Comparison of ENCODE assay signal across 35 cellular contexts in the genomic region with DNA sequence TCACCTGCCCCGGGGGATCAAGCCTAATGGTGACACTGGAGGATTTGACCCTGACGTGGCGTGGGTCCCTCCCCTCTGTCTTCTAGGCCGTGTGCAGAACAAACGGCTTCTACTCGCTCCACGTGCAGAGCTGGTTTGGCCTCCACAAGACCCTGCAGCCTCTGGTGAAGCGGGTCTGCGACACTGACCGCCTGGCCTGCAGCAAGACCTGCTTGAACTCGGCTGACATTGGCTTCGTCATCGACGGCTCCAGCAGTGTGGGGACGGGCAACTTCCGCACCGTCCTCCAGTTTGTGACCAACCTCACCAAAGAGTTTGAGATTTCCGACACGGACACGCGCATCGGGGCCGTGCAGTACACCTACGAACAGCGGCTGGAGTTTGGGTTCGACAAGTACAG.
"Had no signal": no experiment of that assay in that cellular context is flagged by ENCODE, and none has a peak within 500 bp of the region (broad histone marks: within the 10 kb centered on the region; RNA-seq: fewer than 3 reads in every experiment).

No MANE protein-coding gene starts in this region.

- H3K36me3 ChIP-seq: adrenal gland, breast epithelium, Peyer's patch had no signal

- H3K4me3 ChIP-seq: adrenal gland, body of pancreas, breast epithelium, Peyer's patch had no signal

- DNase-seq: activated B cell treated with CpG ODN at 0.5 μM for 24 hours; activated CD4-positive, alpha-beta memory T cell treated with anti-CD3 and anti-CD28 coated beads for 36 hours; activated CD4-positive, alpha-beta T cell treated with anti-CD3 and anti-CD28 coated beads for 4 hours; activated CD4-positive, alpha-beta T cell treated with anti-CD3 and anti-CD28 coated beads, Interleukin-2, amount 50 U/mL, for 1 hour; activated CD4-positive, CD25-positive, alpha-beta regulatory T cell treated with anti-CD3 and anti-CD28 coated beads, Interleukin-2, amount 50 U/mL, for 72 hours; activated CD8-positive, alpha-beta memory T cell treated with anti-CD3 and anti-CD28 coated beads, Interleukin-2, amount 50 U/mL, for 4 hours; activated gamma-delta T cell treated with Interleukin-2 at 50 U/mL for 16 hours; activated naive CD4-positive, alpha-beta T cell treated with anti-CD3 and anti-CD28 coated beads for 36 hours; activated T-cell treated with anti-CD3 and anti-CD28 coated beads for 4 hours; activated T-cell treated with anti-CD3 and anti-CD28 coated beads, Interleukin-2, amount 50 U/mL, for 4 hours; adrenal gland; body of pancreas; MM.1S; MV-4-11; NCI-H1092; NCI-H1436 treated with DMSO at 0.1 percent for 48 hours; NCI-H1694 treated with DMSO at 0.1 percent for 48 hours; NCI-H2029; NCI-H345; NCI-H526; NCI-H748 treated with DMSO at 0.1 percent for 48 hours; NK-92 treated with Interleukin-12 subunit alpha and Interleukin-12 subunit beta, amount 100 ng/mL, for 24 hours; PC-3; Peyer's patch; SIG-M5; T-cell; T-helper 17 cell had no signal

- H3K27ac Mint-ChIP-seq: activated B cell treated with CpG ODN at 0.5 μM for 24 hours; activated CD4-positive, alpha-beta memory T cell treated with anti-CD3 and anti-CD28 coated beads for 36 hours; activated naive CD4-positive, alpha-beta T cell treated with anti-CD3 and anti-CD28 coated beads for 36 hours; activated naive CD4-positive, alpha-beta T cell treated with anti-CD3 and anti-CD28 coated beads, Interleukin-2, amount 50 U/mL, for 72 hours; activated T-helper 1 cell treated with anti-CD3 and anti-CD28 coated beads, Interleukin-12 subunit alpha, Interleukin-12 subunit beta, Interleukin-2, Interleukin-4 antibody, amounts not matched to agents 30 ng/mL and 10 ng/mL and 1 ng/mL, durations not matched to agents 14 hours and 24 hours and 36 hours; T-cell; T-helper 17 cell had no signal

- H3K9ac ChIP-seq: KMS-11 had no signal

- H3K9me3 ChIP-seq: adrenal gland, body of pancreas, breast epithelium, Peyer's patch had no signal

- H3K4me2 ChIP-seq: KMS-11 had no signal

- H3K27me3 ChIP-seq: adrenal gland, body of pancreas, breast epithelium, Peyer's patch had no signal

- H3K4me3 Mint-ChIP-seq: activated B cell treated with CpG ODN at 0.5 μM for 24 hours; activated CD4-positive, alpha-beta memory T cell treated with anti-CD3 and anti-CD28 coated beads for 36 hours; activated naive CD4-positive, alpha-beta T cell treated with anti-CD3 and anti-CD28 coated beads for 36 hours; activated T-cell treated with anti-CD3 and anti-CD28 coated beads, Interleukin-2, amount 50 U/mL, for 4 hours; activated T-helper 1 cell treated with anti-CD3 and anti-CD28 coated beads, Interleukin-12 subunit alpha, Interleukin-12 subunit beta, Interleukin-2, Interleukin-4 antibody, amounts not matched to agents 30 ng/mL and 10 ng/mL and 1 ng/mL, durations not matched to agents 14 hours and 24 hours and 36 hours; T-cell; T-helper 17 cell had no signal

- H3K9me3 Mint-ChIP-seq: activated B cell treated with CpG ODN at 0.5 μM for 24 hours; activated CD4-positive, alpha-beta memory T cell treated with anti-CD3 and anti-CD28 coated beads for 36 hours; activated naive CD4-positive, alpha-beta T cell treated with anti-CD3 and anti-CD28 coated beads for 36 hours; activated naive CD4-positive, alpha-beta T cell treated with anti-CD3 and anti-CD28 coated beads, Interleukin-2, amount 50 U/mL, for 72 hours; activated T-cell treated with anti-CD3 and anti-CD28 coated beads, Interleukin-2, amount 50 U/mL, for 4 hours; activated T-helper 1 cell treated with anti-CD3 and anti-CD28 coated beads, Interleukin-12 subunit alpha, Interleukin-12 subunit beta, Interleukin-2, Interleukin-4 antibody, amounts not matched to agents 30 ng/mL and 10 ng/mL and 1 ng/mL, durations not matched to agents 14 hours and 24 hours and 36 hours had no signal

- ATAC-seq: activated naive CD4-positive, alpha-beta T cell treated with anti-CD3 and anti-CD28 coated beads, Interleukin-2, amount 50 U/mL, for 72 hours; activated T-cell treated with anti-CD3 and anti-CD28 coated beads, Interleukin-2, amount 50 U/mL, for 4 hours; body of pancreas; PC-3; Right ventricle myocardium inferior; SK-N-SH treated with all-trans-retinoic acid at 6 μM for 48 hours; T-cell; T-helper 17 cell had no signal

- H3K27ac ChIP-seq: adrenal gland, body of pancreas, KMS-11, RWPE1, VCaP had no signal

- H3K36me3 Mint-ChIP-seq: activated CD4-positive, alpha-beta memory T cell treated with anti-CD3 and anti-CD28 coated beads for 36 hours; activated naive CD4-positive, alpha-beta T cell treated with anti-CD3 and anti-CD28 coated beads, Interleukin-2, amount 50 U/mL, for 72 hours; T-cell had no signal

- H3K4me1 Mint-ChIP-seq: activated B cell treated with CpG ODN at 0.5 μM for 24 hours, T-helper 17 cell had no signal

- H3K4me1 ChIP-seq: adrenal gland, body of pancreas, breast epithelium, Peyer's patch had no signal
